Comparison of ENCODE assay signal across 1 cellular context in the genomic region with DNA sequence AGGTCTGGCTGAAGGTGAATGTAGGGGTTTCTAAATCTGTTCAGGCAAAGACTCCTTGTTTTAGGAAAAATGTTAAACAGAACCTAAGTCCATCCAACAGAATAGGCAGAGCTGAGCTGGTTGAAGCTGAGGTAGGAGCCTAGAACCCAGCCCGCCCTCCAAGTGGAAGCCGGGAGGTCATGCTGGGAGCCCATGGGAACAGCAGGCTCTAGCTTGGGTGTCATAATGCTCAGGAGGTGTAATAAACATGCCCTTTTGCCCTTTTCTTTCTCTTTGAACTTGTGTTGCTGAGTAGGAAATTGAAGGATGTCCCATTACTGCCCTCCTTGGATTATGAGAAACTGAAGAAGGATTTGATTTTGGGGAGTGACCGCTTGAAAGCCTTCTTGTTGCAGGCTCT.
TF ChIP-seq lines count a peak whose summit lies in the region.

No MANE protein-coding gene starts in this region.

TF ChIP-seq in HepG2, 621 proteins besides CTCF, POLR2A, EP300 and RAD21:
- TF ChIP-seq, protein P1, sequence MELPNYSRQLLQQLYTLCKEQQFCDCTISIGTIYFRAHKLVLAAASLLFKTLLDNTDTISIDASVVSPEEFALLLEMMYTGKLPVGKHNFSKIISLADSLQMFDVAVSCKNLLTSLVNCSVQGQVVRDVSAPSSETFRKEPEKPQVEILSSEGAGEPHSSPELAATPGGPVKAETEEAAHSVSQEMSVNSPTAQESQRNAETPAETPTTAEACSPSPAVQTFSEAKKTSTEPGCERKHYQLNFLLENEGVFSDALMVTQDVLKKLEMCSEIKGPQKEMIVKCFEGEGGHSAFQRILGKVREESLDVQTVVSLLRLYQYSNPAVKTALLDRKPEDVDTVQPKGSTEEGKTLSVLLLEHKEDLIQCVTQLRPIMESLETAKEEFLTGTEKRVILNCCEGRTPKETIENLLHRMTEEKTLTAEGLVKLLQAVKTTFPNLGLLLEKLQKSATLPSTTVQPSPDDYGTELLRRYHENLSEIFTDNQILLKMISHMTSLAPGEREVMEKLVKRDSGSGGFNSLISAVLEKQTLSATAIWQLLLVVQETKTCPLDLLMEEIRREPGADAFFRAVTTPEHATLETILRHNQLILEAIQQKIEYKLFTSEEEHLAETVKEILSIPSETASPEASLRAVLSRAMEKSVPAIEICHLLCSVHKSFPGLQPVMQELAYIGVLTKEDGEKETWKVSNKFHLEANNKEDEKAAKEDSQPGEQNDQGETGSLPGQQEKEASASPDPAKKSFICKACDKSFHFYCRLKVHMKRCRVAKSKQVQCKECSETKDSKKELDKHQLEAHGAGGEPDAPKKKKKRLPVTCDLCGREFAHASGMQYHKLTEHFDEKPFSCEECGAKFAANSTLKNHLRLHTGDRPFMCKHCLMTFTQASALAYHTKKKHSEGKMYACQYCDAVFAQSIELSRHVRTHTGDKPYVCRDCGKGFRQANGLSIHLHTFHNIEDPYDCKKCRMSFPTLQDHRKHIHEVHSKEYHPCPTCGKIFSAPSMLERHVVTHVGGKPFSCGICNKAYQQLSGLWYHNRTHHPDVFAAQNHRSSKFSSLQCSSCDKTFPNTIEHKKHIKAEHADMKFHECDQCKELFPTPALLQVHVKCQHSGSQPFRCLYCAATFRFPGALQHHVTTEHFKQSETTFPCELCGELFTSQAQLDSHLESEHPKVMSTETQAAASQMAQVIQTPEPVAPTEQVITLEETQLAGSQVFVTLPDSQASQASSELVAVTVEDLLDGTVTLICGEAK (IDR thresholded peaks at IDR 0.05) = no peak
- TF ChIP-seq, protein P1 (CRISPR knock-in tag; IDR thresholded peaks at IDR 0.05) = no peak
- no peak for TF ChIP-seq ZNF550 (CRISPR knock-in tag; IDR thresholded peaks at IDR 0.05; ENCODE audit: borderline replicate concordance)
- no peak for TF ChIP-seq HNRNPK (IDR thresholded peaks at IDR 0.05; ENCODE audit: low read depth, low read length, poor library complexity, severe bottlenecking)
- TF ChIP-seq NR2F1 (CRISPR knock-in tag; IDR thresholded peaks at IDR 0.05) = 0 out of 4 replicates have a peak, but pooled peaks of 1 of the 2 experiments have one; percentile 15
- no peak for TF ChIP-seq FIP1L1 (IDR thresholded peaks at IDR 0.05; ENCODE audit: borderline replicate concordance, insufficient read depth, low read depth, low read length)
- TF ChIP-seq, protein P2, sequence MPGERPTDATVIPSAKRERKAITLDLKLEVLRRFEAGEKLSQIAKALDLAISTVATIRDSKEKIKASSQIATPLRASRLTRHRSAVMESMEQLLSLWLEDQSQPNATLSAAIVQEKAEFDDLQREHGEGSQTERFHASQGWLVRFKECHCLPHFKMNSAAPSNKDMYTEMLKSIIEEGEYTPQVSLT (CRISPR knock-in tag; IDR thresholded peaks at IDR 0.05; ENCODE audit: borderline replicate concordance, low read depth) = no peak
